ENCODE assay signal across 35 cellular contexts in the genomic region with DNA sequence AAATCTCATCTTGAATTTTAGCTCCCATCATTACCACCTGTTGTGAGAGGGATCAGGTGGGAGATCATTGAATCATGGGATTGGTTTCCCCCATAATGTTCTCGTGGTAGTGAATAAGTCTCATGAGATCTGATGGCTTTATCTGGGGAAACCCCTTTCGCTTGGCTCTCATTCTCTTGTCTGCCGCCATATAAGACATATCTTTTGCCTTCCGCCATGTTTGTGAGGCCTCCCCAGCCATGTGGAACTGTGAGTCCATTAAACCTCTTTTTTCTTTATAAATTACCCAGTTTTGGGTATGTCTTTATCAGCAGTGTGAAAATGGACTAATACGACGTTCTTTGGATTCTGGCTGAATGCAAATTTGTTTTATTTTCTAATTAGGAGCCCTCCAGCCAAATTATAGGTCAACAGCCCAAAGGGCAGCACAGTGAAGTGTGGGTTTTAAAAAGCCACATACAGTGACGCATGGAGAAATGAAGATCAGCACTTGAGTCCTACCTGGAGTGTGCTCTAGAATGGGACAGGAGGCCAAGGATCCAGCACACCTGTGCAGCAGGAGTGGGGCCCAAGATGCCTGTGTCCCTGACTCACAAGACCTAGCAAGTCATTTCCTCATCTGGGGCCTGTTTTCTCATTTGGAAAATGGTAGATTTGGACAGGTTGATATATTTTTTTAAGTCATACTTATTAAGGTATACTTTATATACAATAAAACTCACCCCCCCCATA.
"Had no signal": no experiment of that assay in that cellular context is flagged by ENCODE, and none has a peak within 500 bp of the region (broad histone marks: within the 10 kb centered on the region; RNA-seq: fewer than 3 reads in every experiment).

No MANE protein-coding gene starts in this region.

- H3K9me3 ChIP-seq: adrenal gland, body of pancreas, breast epithelium had no signal

- H3K9me3 Mint-ChIP-seq: activated B cell treated with CpG ODN at 0.5 μM for 24 hours; activated CD4-positive, alpha-beta memory T cell treated with anti-CD3 and anti-CD28 coated beads for 36 hours; activated CD4-positive, alpha-beta T cell treated with anti-CD3 and anti-CD28 coated beads, Interleukin-2, amount 10 ng/mL, durations not matched to agents 24 days and 14 days; activated CD8-positive, alpha-beta T cell treated with anti-CD3 and anti-CD28 coated beads for 36 hours; activated naive CD4-positive, alpha-beta T cell treated with anti-CD3 and anti-CD28 coated beads for 36 hours; activated naive CD8-positive, alpha-beta T cell treated with anti-CD3 and anti-CD28 coated beads, Interleukin-2, amount 10 ng/mL, durations not matched to agents 7 days and 5 days; activated T-helper 1 cell treated with anti-CD3 and anti-CD28 coated beads, Interleukin-12 subunit alpha, Interleukin-12 subunit beta, Interleukin-2, Interleukin-4 antibody, amounts not matched to agents 30 ng/mL and 10 ng/mL and 1 ng/mL, durations not matched to agents 14 hours and 24 hours and 36 hours; T-helper 2 cell treated with Interferon-gamma antibody and Interleukin-4, amounts not matched to agents 5 μg/mL and 100 μg/mL, for 36 hours had no signal

- H3K4me1 Mint-ChIP-seq: activated B cell treated with CpG ODN at 0.5 μM for 24 hours had no signal

- H3K36me3 Mint-ChIP-seq: activated CD4-positive, alpha-beta memory T cell treated with anti-CD3 and anti-CD28 coated beads for 36 hours; activated naive CD4-positive, alpha-beta T cell treated with anti-CD3 and anti-CD28 coated beads, Interleukin-2, amount 50 U/mL, for 72 hours had no signal

- H3K27ac ChIP-seq: adrenal gland, body of pancreas, brain microvascular endothelial cell, breast epithelium, VCaP had no signal

- ATAC-seq: activated CD8-positive, alpha-beta T cell treated with anti-CD3 and anti-CD28 coated beads for 36 hours; activated naive CD4-positive, alpha-beta T cell treated with anti-CD3 and anti-CD28 coated beads, Interleukin-2, amount 50 U/mL, for 72 hours; activated T-cell treated with anti-CD3 and anti-CD28 coated beads, Interleukin-2, amount 50 U/mL, for 4 hours; activated T-cell treated with anti-CD3 and anti-CD28 coated beads, Interleukin-2, amount 50 U/mL, for 72 hours; activated T-helper 17 cell treated with anti-CD3 and anti-CD28 coated beads, Interleukin-2, amount 50 U/mL, for 72 hours; body of pancreas had no signal

- H3K27ac Mint-ChIP-seq: activated B cell treated with CpG ODN at 0.5 μM for 24 hours; activated CD4-positive, alpha-beta memory T cell treated with anti-CD3 and anti-CD28 coated beads for 36 hours; activated CD8-positive, alpha-beta T cell treated with anti-CD3 and anti-CD28 coated beads for 36 hours; activated naive CD4-positive, alpha-beta T cell treated with anti-CD3 and anti-CD28 coated beads for 36 hours; activated naive CD8-positive, alpha-beta T cell treated with anti-CD3 and anti-CD28 coated beads, Interleukin-2, amount 10 ng/mL, durations not matched to agents 7 days and 5 days; activated T-cell treated with anti-CD3 and anti-CD28 coated beads, Interleukin-2, amount 50 U/mL, for 72 hours; activated T-helper 1 cell treated with anti-CD3 and anti-CD28 coated beads, Interleukin-12 subunit alpha, Interleukin-12 subunit beta, Interleukin-2, Interleukin-4 antibody, amounts not matched to agents 30 ng/mL and 10 ng/mL and 1 ng/mL, durations not matched to agents 14 hours and 24 hours and 36 hours; activated T-helper 17 cell treated with anti-CD3 and anti-CD28 coated beads, Interleukin-2, amount 50 U/mL, for 72 hours; T-helper 1 cell treated with Interleukin-12 subunit alpha and Interleukin-12 subunit beta and Interleukin-4 antibody, amounts not matched to agents 30 μg/mL and 1 μg/mL, for 36 hours; T-helper 2 cell treated with Interferon-gamma antibody and Interleukin-4, amounts not matched to agents 5 μg/mL and 100 μg/mL, for 36 hours had no signal

- H3K4me3 Mint-ChIP-seq: activated B cell treated with CpG ODN at 0.5 μM for 24 hours; activated CD4-positive, alpha-beta memory T cell treated with anti-CD3 and anti-CD28 coated beads for 36 hours; activated CD4-positive, alpha-beta T cell treated with anti-CD3 and anti-CD28 coated beads, Interleukin-2, amount 10 ng/mL, durations not matched to agents 24 days and 14 days; activated CD8-positive, alpha-beta T cell treated with anti-CD3 and anti-CD28 coated beads for 36 hours; activated naive CD4-positive, alpha-beta T cell treated with anti-CD3 and anti-CD28 coated beads for 36 hours; activated naive CD8-positive, alpha-beta T cell treated with anti-CD3 and anti-CD28 coated beads, Interleukin-2, amount 10 ng/mL, durations not matched to agents 7 days and 5 days; activated T-cell treated with anti-CD3 and anti-CD28 coated beads, Interleukin-2, amount 50 U/mL, for 4 hours; activated T-cell treated with anti-CD3 and anti-CD28 coated beads, Interleukin-2, amount 50 U/mL, for 72 hours; activated T-helper 1 cell treated with anti-CD3 and anti-CD28 coated beads, Interleukin-12 subunit alpha, Interleukin-12 subunit beta, Interleukin-2, Interleukin-4 antibody, amounts not matched to agents 30 ng/mL and 10 ng/mL and 1 ng/mL, durations not matched to agents 14 hours and 24 hours and 36 hours; activated T-helper 17 cell treated with anti-CD3 and anti-CD28 coated beads, Interleukin-2, amount 50 U/mL, for 72 hours; T-helper 1 cell treated with Interleukin-12 subunit alpha and Interleukin-12 subunit beta and Interleukin-4 antibody, amounts not matched to agents 30 μg/mL and 1 μg/mL, for 36 hours; T-helper 2 cell treated with Interferon-gamma antibody and Interleukin-4, amounts not matched to agents 5 μg/mL and 100 μg/mL, for 36 hours had no signal

- H3K4me3 ChIP-seq: adrenal gland, body of pancreas, breast epithelium had no signal

- H3K36me3 ChIP-seq: adrenal gland, brain microvascular endothelial cell, breast epithelium had no signal

- H3K27me3 Mint-ChIP-seq: activated CD4-positive, alpha-beta memory T cell treated with anti-CD3 and anti-CD28 coated beads for 36 hours; activated CD4-positive, alpha-beta T cell treated with anti-CD3 and anti-CD28 coated beads, Interleukin-2, amount 10 ng/mL, durations not matched to agents 24 days and 14 days; activated CD8-positive, alpha-beta T cell treated with anti-CD3 and anti-CD28 coated beads for 36 hours; activated naive CD8-positive, alpha-beta T cell treated with anti-CD3 and anti-CD28 coated beads, Interleukin-2, amount 10 ng/mL, durations not matched to agents 7 days and 5 days; activated T-helper 17 cell treated with anti-CD3 and anti-CD28 coated beads, Interleukin-2, amount 50 U/mL, for 72 hours had no signal

- H3K27me3 ChIP-seq: adrenal gland, body of pancreas, brain microvascular endothelial cell, breast epithelium had no signal

- DNase-seq: activated B cell treated with CpG ODN at 0.5 μM for 24 hours; activated CD4-positive, alpha-beta memory T cell treated with anti-CD3 and anti-CD28 coated beads for 36 hours; activated CD4-positive, alpha-beta T cell treated with anti-CD3 and anti-CD28 coated beads for 4 hours; activated CD4-positive, alpha-beta T cell treated with anti-CD3 and anti-CD28 coated beads, Interleukin-2, amount 10 ng/mL, durations not matched to agents 24 days and 14 days; activated CD4-positive, alpha-beta T cell treated with anti-CD3 and anti-CD28 coated beads, Interleukin-2, amount 50 U/mL, for 1 hour; activated CD4-positive, alpha-beta T cell treated with anti-CD3 and anti-CD28 coated beads, Interleukin-2, amount 50 U/mL, for 4 hours; activated CD4-positive, CD25-positive, alpha-beta regulatory T cell treated with anti-CD3 and anti-CD28 coated beads, Interleukin-2, amount 50 U/mL, for 72 hours; activated CD8-positive, alpha-beta memory T cell treated with anti-CD3 and anti-CD28 coated beads, Interleukin-2, amount 50 U/mL, for 4 hours; activated CD8-positive, alpha-beta T cell treated with anti-CD3 and anti-CD28 coated beads for 36 hours; activated effector memory CD4-positive, alpha-beta T cell treated with anti-CD3 and anti-CD28 coated beads, Interleukin-2, amount 50 U/mL, for 16 hours; activated gamma-delta T cell treated with Interleukin-2 at 50 U/mL for 16 hours; activated naive CD4-positive, alpha-beta T cell; activated naive CD4-positive, alpha-beta T cell treated with anti-CD3 and anti-CD28 coated beads for 36 hours; activated naive CD4-positive, alpha-beta T cell treated with anti-CD3 and anti-CD28 coated beads, Interleukin-2, amount 50 U/mL, for 16 hours; activated naive CD8-positive, alpha-beta T cell treated with anti-CD3 and anti-CD28 coated beads, Interleukin-2, amount 10 ng/mL, durations not matched to agents 7 days and 5 days; activated T-cell treated with anti-CD3 and anti-CD28 coated beads for 4 hours; activated T-cell treated with anti-CD3 and anti-CD28 coated beads, Interleukin-2, amount 50 U/mL, for 1 hour; activated T-cell treated with anti-CD3 and anti-CD28 coated beads, Interleukin-2, amount 50 U/mL, for 4 hours; activated T-cell treated with anti-CD3 and anti-CD28 coated beads, Interleukin-2, amount 50 U/mL, for 72 hours; adrenal gland; amniotic stem cell; aorta; body of pancreas; brain microvascular endothelial cell; central memory CD4-positive, alpha-beta T cell; T-helper 1 cell; T-helper 2 cell; T-helper 9 cell had no signal
